In genomic region chr2:210172219-210172575, GRCh38 we compare ENCODE assay signal across 8 cellular contexts. TPM values are rescaled to one million over a fixed set of nuclear protein-coding genes. Genes with fewer than 3 reads are reported as not detected.
A peak's percentile ranks its signal among the peaks of the same experiment; 100 is the strongest.
DNase-seq lines count a peak whose midpoint lies in the region; ATAC-seq and TF ChIP-seq lines count a peak whose summit lies in the region.

No MANE protein-coding gene starts in this region.

- intact Hi-C loops in upper lobe of right lung (cut with DNase I), result no loop called here

- H3K27ac Mint-ChIP-seq in activated naive CD4-positive, alpha-beta T cell treated with anti-CD3 and anti-CD28 coated beads, Interleukin-2, amount 10 ng/mL, durations not matched to agents 7 days and 5 days, result peak overlapping the region; percentile 80

- H3K4me1 ChIP-seq in lung (ENCODE audit: control insufficient read depth in 2 of 2, insufficient read depth in 2 of 2, low read length in 2 of 2) (peaks cover 0 to 2% of the 10 kb centered on the region in 2 donors), upper lobe of right lung (peaks cover 22% of the 10 kb centered on the region)

- no peaks in the 10 kb centered on the region for H3K27me3 ChIP-seq in lung (ENCODE audit: control insufficient read depth, insufficient read depth)
- no peaks in the 10 kb centered on the region for H3K27me3 ChIP-seq in upper lobe of right lung

- H3K27ac ChIP-seq in lung (ENCODE audit: low read depth in 1 of 2, low read length in 1 of 2) (peak overlapping the region; percentile 98 to 100), upper lobe of right lung (peak overlapping the region; percentile 98)

- H3K4me3 ChIP-seq in astrocyte of the cerebellum (ENCODE audit: low read depth, low read length) (peak overlapping the region; percentile 56), lung (no peak overlapping the region), upper lobe of right lung (peak overlapping the region; percentile 83)

- CTCF ChIA-PET in activated naive CD4-positive, alpha-beta T cell treated with anti-CD3 and anti-CD28 coated beads, Interleukin-2, amount 10 ng/mL, durations not matched to agents 7 days and 5 days (lab: Charles Lee), result no interaction called here

- no peak for ATAC-seq in lung (ENCODE audit: insufficient read depth, low FRiP score)
- no peak for ATAC-seq in upper lobe of right lung
- ATAC-seq in HG02642 (IDR thresholded peaks at IDR 0.05; ENCODE audit: poor library complexity, unreplicated experiment), result no peak

- WGBS in lung, 2 donors, result 13 to 24% methylated on average over 8 of the region's 8 CpGs

- peaks cover 31% of the 10 kb centered on the region for H3K4me1 Mint-ChIP-seq in activated naive CD4-positive, alpha-beta T cell treated with anti-CD3 and anti-CD28 coated beads, Interleukin-2, amount 10 ng/mL, durations not matched to agents 7 days and 5 days

- H3K9me3 ChIP-seq in lung (ENCODE audit: control insufficient read depth in 2 of 2, insufficient read depth in 1 of 2, low read length in 1 of 2), result no peaks in the 10 kb centered on the region
- no peaks in the 10 kb centered on the region for H3K9me3 ChIP-seq in upper lobe of right lung

- DNase-seq in activated naive CD4-positive, alpha-beta T cell treated with anti-CD3 and anti-CD28 coated beads, Interleukin-2, amount 10 ng/mL, durations not matched to agents 7 days and 5 days, result no peak
- no peak for DNase-seq in activated naive CD4-positive, alpha-beta T cell treated with Interleukin-2 at 50 U/mL for 16 hours
- no peak for DNase-seq in astrocyte of the cerebellum (ENCODE audit: low read depth)
- DNase-seq in lung (ENCODE audit: low spot score), result no peak
- no peak for DNase-seq in upper lobe of right lung
- DNase-seq in cerebellum (ENCODE audit: low spot score), result no peak
- DNase-seq in NCI-H1048 (lab: John Stamatoyannopoulos, UW), result no peak

- in situ Hi-C loops in astrocyte of the cerebellum (cut with HindIII; ENCODE audit: low sequenced_read_pairs), result no loop called here

- TF ChIP-seq CTCF in astrocyte of the cerebellum (IDR thresholded peaks at IDR 0.05; ENCODE audit: low read depth, low read length, missing control alignments) (no peak), lung (IDR thresholded peaks at IDR 0.05; ENCODE audit: control extremely low read depth, extremely low read depth) (no peak), upper lobe of right lung (IDR thresholded peaks at IDR 0.05) (no peak)

- H3K36me3 Mint-ChIP-seq in activated naive CD4-positive, alpha-beta T cell treated with anti-CD3 and anti-CD28 coated beads, Interleukin-2, amount 10 ng/mL, durations not matched to agents 7 days and 5 days, result no peaks in the 10 kb centered on the region

- no peaks in the 10 kb centered on the region for H3K36me3 ChIP-seq in lung (ENCODE audit: control insufficient read depth in 2 of 2, insufficient read depth in 2 of 2, low read length in 2 of 2)
- H3K36me3 ChIP-seq in upper lobe of right lung, result no peaks in the 10 kb centered on the region

- no peaks in the 10 kb centered on the region for H3K9me3 Mint-ChIP-seq in activated naive CD4-positive, alpha-beta T cell treated with anti-CD3 and anti-CD28 coated beads, Interleukin-2, amount 10 ng/mL, durations not matched to agents 7 days and 5 days

- peaks cover 26% of the 10 kb centered on the region for H3K27me3 Mint-ChIP-seq in activated naive CD4-positive, alpha-beta T cell treated with anti-CD3 and anti-CD28 coated beads, Interleukin-2, amount 10 ng/mL, durations not matched to agents 7 days and 5 days

- peak overlapping the region; percentile 98 for H3K4me3 Mint-ChIP-seq in activated naive CD4-positive, alpha-beta T cell treated with anti-CD3 and anti-CD28 coated beads, Interleukin-2, amount 10 ng/mL, durations not matched to agents 7 days and 5 days

RNA-seq across cellular contexts. Expression of gene KANSL1L, which starts 1.0 kb away (rescaled TPM):
- total RNA-seq in lung, result 100 to 1,000 TPM in 1 of 2 donors, 10 to 100 TPM in 1; 25.9 to 117 TPM
- 1 to 10 TPM; 6.1 to 8.1 TPM for polyA plus RNA-seq in lung
- 36.3 TPM for total RNA-seq in upper lobe of right lung
- total RNA-seq in cerebellum, result 87.2 TPM

RNA-seq across cellular contexts. Expression of gene ACADL, which starts 53.0 kb away (rescaled TPM):
- total RNA-seq in lung (10 to 100 TPM; 27.6 to 34.8 TPM), upper lobe of right lung (41.6 TPM), cerebellum (4.7 TPM)
- polyA plus RNA-seq in lung, result 10 to 100 TPM in 1 of 2 donors, 1 to 10 TPM in 1; 7.9 to 43.6 TPM
